In genomic region chr2:69524799-69525198, GRCh38 we compare ENCODE assay signal across 14 cellular contexts.
A peak's percentile ranks its signal among the peaks of the same experiment; 100 is the strongest.
DNase-seq lines count a peak whose midpoint lies in the region; ATAC-seq lines count a peak whose summit lies in the region.
"Had no signal": no experiment of that assay in that cellular context is flagged by ENCODE, and none has a peak within 500 bp of the region (broad histone marks: within the 10 kb centered on the region; RNA-seq: fewer than 3 reads in every experiment).

No MANE protein-coding gene starts in this region.

- no peak for ATAC-seq in activated naive CD8-positive, alpha-beta T cell treated with anti-CD3 and anti-CD28 coated beads, Interleukin-2, amount 50 U/mL, for 24 hours
- ATAC-seq in esophagus mucosa (peak; percentile 20), GM21423 (IDR thresholded peaks at IDR 0.05; ENCODE audit: unreplicated experiment) (no peak)
- no peak for ATAC-seq in stimulated activated effector memory CD8-positive, alpha-beta T cell treated with anti-CD3 and anti-CD28 coated beads, Interleukin-12 subunit alpha, Interleukin-12 subunit beta, amount 100 ng/mL, for 72 hours
- ATAC-seq: A549, HepG2 had no signal

- DNase-seq in activated naive CD8-positive, alpha-beta T cell treated with anti-CD3 and anti-CD28 coated beads, Interleukin-2, amount 50 U/mL, for 24 hours: no peak
- DNase-seq in activated naive CD8-positive, alpha-beta T cell treated with anti-CD3 and anti-CD28 coated beads for 36 hours: no peak
- no peak for DNase-seq in stimulated activated effector memory CD8-positive, alpha-beta T cell treated with anti-CD3 and anti-CD28 coated beads, Interleukin-12 subunit alpha, Interleukin-12 subunit beta, amount 100 ng/mL, for 72 hours (ENCODE audit: low spot score in 2 of 2)
- no peak for DNase-seq in SHP77 treated with DMSO at 0.1 percent for 48 hours (lab: John Stamatoyannopoulos, UW)
- no peak for DNase-seq in mesenteric fat pad (ENCODE audit: low spot score)
- DNase-seq: Calu3, NCI-H1092, NCI-H187, NCI-H2171 had no signal

- no peaks in the 10 kb centered on the region for H3K9me3 Mint-ChIP-seq in activated naive CD8-positive, alpha-beta T cell (ENCODE audit: low read depth)
- H3K9me3 Mint-ChIP-seq in activated naive CD8-positive, alpha-beta T cell treated with anti-CD3 and anti-CD28 coated beads, Interleukin-2, amount 50 U/mL, for 24 hours: no peaks in the 10 kb centered on the region
- H3K9me3 Mint-ChIP-seq in activated naive CD8-positive, alpha-beta T cell treated with anti-CD3 and anti-CD28 coated beads for 36 hours: no peaks in the 10 kb centered on the region
- H3K9me3 Mint-ChIP-seq in stimulated activated effector memory CD8-positive, alpha-beta T cell treated with anti-CD3 and anti-CD28 coated beads, Interleukin-12 subunit alpha, Interleukin-12 subunit beta, amount 100 ng/mL, for 72 hours: no peaks in the 10 kb centered on the region

- H3K27me3 Mint-ChIP-seq in activated naive CD8-positive, alpha-beta T cell: no peaks in the 10 kb centered on the region
- H3K27me3 Mint-ChIP-seq in activated naive CD8-positive, alpha-beta T cell treated with anti-CD3 and anti-CD28 coated beads, Interleukin-2, amount 50 U/mL, for 24 hours: no peaks in the 10 kb centered on the region
- H3K27me3 Mint-ChIP-seq in activated naive CD8-positive, alpha-beta T cell treated with anti-CD3 and anti-CD28 coated beads for 36 hours: no peaks in the 10 kb centered on the region

- H3K4me3 Mint-ChIP-seq in activated naive CD8-positive, alpha-beta T cell: no peak overlapping the region
- no peak overlapping the region for H3K4me3 Mint-ChIP-seq in activated naive CD8-positive, alpha-beta T cell treated with anti-CD3 and anti-CD28 coated beads, Interleukin-2, amount 50 U/mL, for 24 hours
- no peak overlapping the region for H3K4me3 Mint-ChIP-seq in activated naive CD8-positive, alpha-beta T cell treated with anti-CD3 and anti-CD28 coated beads for 36 hours
- H3K4me3 Mint-ChIP-seq in stimulated activated effector memory CD8-positive, alpha-beta T cell treated with anti-CD3 and anti-CD28 coated beads, Interleukin-12 subunit alpha, Interleukin-12 subunit beta, amount 100 ng/mL, for 72 hours: no peak overlapping the region

- peak overlapping the region; percentile 46 for H3K27ac Mint-ChIP-seq in activated naive CD8-positive, alpha-beta T cell
- no peak overlapping the region for H3K27ac Mint-ChIP-seq in activated naive CD8-positive, alpha-beta T cell treated with anti-CD3 and anti-CD28 coated beads, Interleukin-2, amount 50 U/mL, for 24 hours
- H3K27ac Mint-ChIP-seq in activated naive CD8-positive, alpha-beta T cell treated with anti-CD3 and anti-CD28 coated beads for 36 hours: peak overlapping the region; percentile 39
- H3K27ac Mint-ChIP-seq in stimulated activated effector memory CD8-positive, alpha-beta T cell treated with anti-CD3 and anti-CD28 coated beads, Interleukin-12 subunit alpha, Interleukin-12 subunit beta, amount 100 ng/mL, for 72 hours: peak overlapping the region; percentile 52

- no peaks in the 10 kb centered on the region for H3K4me1 Mint-ChIP-seq in activated naive CD8-positive, alpha-beta T cell (ENCODE audit: low read depth)
- no peaks in the 10 kb centered on the region for H3K4me1 Mint-ChIP-seq in activated naive CD8-positive, alpha-beta T cell treated with anti-CD3 and anti-CD28 coated beads, Interleukin-2, amount 50 U/mL, for 24 hours
- peaks cover 3% of the 10 kb centered on the region for H3K4me1 Mint-ChIP-seq in activated naive CD8-positive, alpha-beta T cell treated with anti-CD3 and anti-CD28 coated beads for 36 hours
- peaks cover 6% of the 10 kb centered on the region for H3K4me1 Mint-ChIP-seq in stimulated activated effector memory CD8-positive, alpha-beta T cell treated with anti-CD3 and anti-CD28 coated beads, Interleukin-12 subunit alpha, Interleukin-12 subunit beta, amount 100 ng/mL, for 72 hours

- H3K36me3 Mint-ChIP-seq in activated naive CD8-positive, alpha-beta T cell: peaks cover 7% of the 10 kb centered on the region
- peaks cover 27% of the 10 kb centered on the region for H3K36me3 Mint-ChIP-seq in activated naive CD8-positive, alpha-beta T cell treated with anti-CD3 and anti-CD28 coated beads, Interleukin-2, amount 50 U/mL, for 24 hours (ENCODE audit: low read depth)
- H3K36me3 Mint-ChIP-seq in activated naive CD8-positive, alpha-beta T cell treated with anti-CD3 and anti-CD28 coated beads for 36 hours: peaks cover 24% of the 10 kb centered on the region
- H3K36me3 Mint-ChIP-seq in stimulated activated effector memory CD8-positive, alpha-beta T cell treated with anti-CD3 and anti-CD28 coated beads, Interleukin-12 subunit alpha, Interleukin-12 subunit beta, amount 100 ng/mL, for 72 hours: peaks cover 96% of the 10 kb centered on the region
